Comparison of ENCODE assay signal across 1 cellular context in the genomic region with DNA sequence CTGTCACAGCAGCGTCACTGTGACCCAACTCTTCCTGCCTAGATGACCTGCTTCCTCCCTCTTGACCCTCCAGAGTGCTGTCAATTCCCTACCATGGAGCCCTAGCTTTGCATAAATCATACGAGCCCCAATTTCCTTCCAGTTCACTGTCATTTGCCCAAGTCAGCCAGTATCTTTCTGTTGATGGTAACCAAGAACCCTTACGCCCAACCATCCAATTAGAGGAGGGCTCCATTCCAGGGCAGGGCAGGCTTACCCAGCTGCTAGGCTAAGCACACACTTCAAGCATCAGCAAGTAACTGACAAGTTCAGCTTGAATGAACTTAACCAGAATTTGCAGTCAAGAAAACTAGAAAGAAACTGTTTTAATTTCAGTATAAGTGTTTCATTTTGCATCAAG.
TF ChIP-seq lines count a peak whose summit lies in the region.

No MANE protein-coding gene starts in this region.

TF ChIP-seq in WTC11, 78 proteins besides CTCF, POLR2A, EP300 and RAD21 (continued from another document):
- TF ChIP-seq, protein P1, sequence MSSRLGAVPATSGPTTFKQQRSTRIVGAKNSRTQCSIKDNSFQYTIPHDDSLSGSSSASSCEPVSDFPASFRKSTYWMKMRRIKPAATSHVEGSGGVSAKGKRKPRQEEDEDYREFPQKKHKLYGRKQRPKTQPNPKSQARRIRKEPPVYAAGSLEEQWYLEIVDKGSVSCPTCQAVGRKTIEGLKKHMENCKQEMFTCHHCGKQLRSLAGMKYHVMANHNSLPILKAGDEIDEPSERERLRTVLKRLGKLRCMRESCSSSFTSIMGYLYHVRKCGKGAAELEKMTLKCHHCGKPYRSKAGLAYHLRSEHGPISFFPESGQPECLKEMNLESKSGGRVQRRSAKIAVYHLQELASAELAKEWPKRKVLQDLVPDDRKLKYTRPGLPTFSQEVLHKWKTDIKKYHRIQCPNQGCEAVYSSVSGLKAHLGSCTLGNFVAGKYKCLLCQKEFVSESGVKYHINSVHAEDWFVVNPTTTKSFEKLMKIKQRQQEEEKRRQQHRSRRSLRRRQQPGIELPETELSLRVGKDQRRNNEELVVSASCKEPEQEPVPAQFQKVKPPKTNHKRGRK (CRISPR knock-in tag; IDR thresholded peaks at IDR 0.05; ENCODE audit: borderline replicate concordance): no peak
- no peak for TF ChIP-seq GTF2I (CRISPR knock-in tag; conservative IDR thresholded peaks at IDR 0.05)
